37 cellular contexts compared by ENCODE assay signal in the genomic region with DNA sequence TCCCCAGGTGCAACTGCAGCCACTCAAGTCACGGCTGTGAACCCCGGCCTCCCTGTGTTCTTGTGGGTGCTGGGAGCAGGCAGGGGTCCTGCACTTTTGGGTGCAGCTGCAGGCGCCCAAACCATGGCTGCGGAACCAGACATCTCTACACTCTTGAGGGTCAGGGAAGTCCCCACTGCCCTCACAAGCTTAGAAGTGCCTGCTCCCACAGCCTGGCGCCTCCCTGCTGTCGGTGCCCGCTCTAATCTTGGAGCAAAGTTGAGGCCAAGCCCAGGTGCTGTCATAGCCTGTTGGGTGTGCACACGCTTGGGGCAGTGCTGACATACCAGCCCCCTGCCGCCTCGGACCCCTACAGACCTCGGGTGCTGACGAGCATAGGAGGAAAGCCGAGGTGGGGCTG. TPM values are rescaled to one million over a fixed set of nuclear protein-coding genes. Genes with fewer than 3 reads are reported as not detected.
"Had no signal": no experiment of that assay in that cellular context is flagged by ENCODE, and none has a peak within 500 bp of the region (broad histone marks: within the 10 kb centered on the region; RNA-seq: fewer than 3 reads in every experiment).

No MANE protein-coding gene starts in this region.

- DNase-seq: naive thymus-derived CD4-positive, alpha-beta T cell; natural killer cell; nucleus accumbens; ovary; psoas muscle; right cardiac atrium; spleen; stimulated activated CD4-positive, alpha-beta T cell treated with anti-CD3 and anti-CD28 coated beads, Interleukin-12 subunit alpha, Interleukin-12 subunit beta, amount 100 ng/mL, for 4 hours; stimulated activated CD4-positive, alpha-beta T cell treated with anti-CD3 and anti-CD28 coated beads, Interleukin-1b, Interleukin-23, amount 100 ng/mL, for 48 hours; stimulated activated CD4-positive, alpha-beta T cell treated with anti-CD3 and anti-CD28 coated beads, Interleukin-4, amount 100 ng/mL, for 1 hour; stimulated activated CD4-positive, alpha-beta T cell treated with anti-CD3 and anti-CD28 coated beads, Interleukin-4, amount 100 ng/mL, for 4 hours; stimulated activated CD8-positive, alpha-beta memory T cell treated with anti-CD3 and anti-CD28 coated beads, Interleukin-4, amount 100 ng/mL, for 48 hours; stimulated activated naive CD4-positive, alpha-beta T cell; stimulated activated naive CD8-positive, alpha-beta T cell treated with anti-CD3 and anti-CD28 coated beads, Interleukin-15, amount 100 ng/mL, for 72 hours; stimulated activated naive CD8-positive, alpha-beta T cell treated with anti-CD3 and anti-CD28 coated beads, Interleukin-15, Interleukin-2, amounts not matched to agents 100 U/mL and 50 U/mL, for 24 hours; substantia nigra; testis; tibial artery; transverse colon; upper lobe of right lung; uterus had no signal

- H3K9me3 ChIP-seq: neutrophil, ovary, psoas muscle, spleen, suprapubic skin, testis, tibial artery, transverse colon, upper lobe of right lung, uterus had no signal

- ATAC-seq: naive thymus-derived CD4-positive, alpha-beta T cell; natural killer cell; psoas muscle; right cardiac atrium; sciatic nerve; stimulated activated memory B cell treated with anti-CD40 and anti-IgM and Interleukin-4, amounts not matched to agents 10 μg/mL and 1 μg/mL and 100 μg/mL, for 72 hours; stimulated activated naive CD8-positive, alpha-beta T cell treated with anti-CD3 and anti-CD28 coated beads, Interleukin-15, amount 100 ng/mL, for 72 hours; stimulated activated naive CD8-positive, alpha-beta T cell treated with anti-CD3 and anti-CD28 coated beads, Interleukin-15, Interleukin-2, amounts not matched to agents 100 U/mL and 50 U/mL, for 24 hours; upper lobe of right lung had no signal

- H3K79me2 ChIP-seq: parathyroid adenoma had no signal

- H3K36me3 Mint-ChIP-seq: naive thymus-derived CD4-positive, alpha-beta T cell; natural killer cell; neural progenitor cell; stimulated activated memory B cell treated with anti-CD40 and anti-IgM and Interleukin-4, amounts not matched to agents 10 μg/mL and 1 μg/mL and 100 μg/mL, for 72 hours; type B pancreatic cell had no signal

- H2AFZ ChIP-seq: neural progenitor cell, parathyroid adenoma had no signal

- H3K27ac ChIP-seq: neural progenitor cell, neutrophil, ovary, parathyroid adenoma, psoas muscle, skin epidermis, spleen, suprapubic skin, testis, tibial artery, transverse colon, upper lobe of right lung, uterus had no signal

- H3K4me2 ChIP-seq: neural progenitor cell, smooth muscle cell had no signal

- H3K27me3 Mint-ChIP-seq: stimulated activated memory B cell treated with anti-CD40 and anti-IgM and Interleukin-4, amounts not matched to agents 10 μg/mL and 1 μg/mL and 100 μg/mL, for 72 hours; stimulated activated naive CD8-positive, alpha-beta T cell treated with anti-CD3 and anti-CD28 coated beads, Interleukin-15, amount 100 ng/mL, for 72 hours had no signal

- H3K4me3 Mint-ChIP-seq: naive thymus-derived CD4-positive, alpha-beta T cell; natural killer cell; nephron; neural progenitor cell; stimulated activated memory B cell treated with anti-CD40 and anti-IgM and Interleukin-4, amounts not matched to agents 10 μg/mL and 1 μg/mL and 100 μg/mL, for 72 hours; stimulated activated naive CD8-positive, alpha-beta T cell treated with anti-CD3 and anti-CD28 coated beads, Interleukin-15, amount 100 ng/mL, for 72 hours; type B pancreatic cell had no signal

- H3K9ac ChIP-seq: neural progenitor cell, parathyroid adenoma had no signal

- H3K4me1 ChIP-seq: neural progenitor cell, psoas muscle, uterus had no signal

- H3K4me3 ChIP-seq: neural progenitor cell, ovary, psoas muscle, skin epidermis, smooth muscle cell, spleen, suprapubic skin, testis, tibial artery, transverse colon, upper lobe of right lung, uterus had no signal

- H3K27me3 ChIP-seq: ovary, testis, tibial artery, transverse colon, upper lobe of right lung, uterus had no signal

- H3K27ac Mint-ChIP-seq: naive thymus-derived CD4-positive, alpha-beta T cell; natural killer cell; nephron; neural progenitor cell; progenitor cell of endocrine pancreas; stimulated activated memory B cell treated with anti-CD40 and anti-IgM and Interleukin-4, amounts not matched to agents 10 μg/mL and 1 μg/mL and 100 μg/mL, for 72 hours; stimulated activated naive CD8-positive, alpha-beta T cell treated with anti-CD3 and anti-CD28 coated beads, Interleukin-15, amount 100 ng/mL, for 72 hours; type B pancreatic cell had no signal

- H3K9me3 Mint-ChIP-seq: naive thymus-derived CD4-positive, alpha-beta T cell; natural killer cell; nephron; neural progenitor cell; stimulated activated memory B cell treated with anti-CD40 and anti-IgM and Interleukin-4, amounts not matched to agents 10 μg/mL and 1 μg/mL and 100 μg/mL, for 72 hours; stimulated activated naive CD8-positive, alpha-beta T cell treated with anti-CD3 and anti-CD28 coated beads, Interleukin-15, amount 100 ng/mL, for 72 hours; type B pancreatic cell had no signal

- H3K36me3 ChIP-seq: neural progenitor cell, neutrophil, ovary, spleen, suprapubic skin, tibial artery, transverse colon, upper lobe of right lung had no signal

RNA-seq across cellular contexts. Expression of a gene that starts 6.2 kb away (rescaled TPM):
- total RNA-seq: naive thymus-derived CD4-positive, alpha-beta T cell; natural killer cell; ovary; progenitor cell of endocrine pancreas; psoas muscle; renal cortical epithelial cell; right cardiac atrium; sciatic nerve; smooth muscle cell; spleen; testis; transverse colon; upper lobe of right lung; urinary bladder; uterus had no signal
- polyA plus RNA-seq: naive thymus-derived CD4-positive, alpha-beta T cell; neural cell; ovary; psoas muscle; right cardiac atrium; smooth muscle cell; spleen had no signal

RNA-seq across cellular contexts. Expression of a gene that starts 36.6 kb away (rescaled TPM):
- total RNA-seq: naive thymus-derived CD4-positive, alpha-beta T cell; natural killer cell; omental fat pad; ovary; progenitor cell of endocrine pancreas; psoas muscle; renal cortical epithelial cell; right cardiac atrium; sciatic nerve; smooth muscle cell; spleen; suprapubic skin; testis; transverse colon; upper lobe of right lung; urinary bladder; uterus had no signal
- polyA plus RNA-seq: naive thymus-derived CD4-positive, alpha-beta T cell; neural cell; ovary; psoas muscle; right cardiac atrium; smooth muscle cell; spleen; thymus; urinary bladder had no signal
